In genomic region chr4:155672342-155672741, GRCh38 we compare ENCODE assay signal across 13 cellular contexts. TPM values are rescaled to one million over a fixed set of nuclear protein-coding genes. Genes with fewer than 3 reads are reported as not detected.
A peak's percentile ranks its signal among the peaks of the same experiment; 100 is the strongest.
DNase-seq lines count a peak whose midpoint lies in the region; FAIRE-seq and TF ChIP-seq lines count a peak whose summit lies in the region.
"Had no signal": no experiment of that assay in that cellular context is flagged by ENCODE, and none has a peak within 500 bp of the region (broad histone marks: within the 10 kb centered on the region; RNA-seq: fewer than 3 reads in every experiment).

No MANE protein-coding gene starts in this region.

- no peak for TF ChIP-seq CTCF in LNCaP clone FGC (IDR thresholded peaks at IDR 0.05; ENCODE audit: control insufficient read depth, extremely low read depth, insufficient read depth)
- no peak for TF ChIP-seq CTCF in endodermal cell (conservative IDR thresholded peaks at IDR 0.05)
- TF ChIP-seq CTCF in sigmoid colon (IDR thresholded peaks at IDR 0.05) = no peak
- no peak for TF ChIP-seq CTCF in dorsolateral prefrontal cortex (IDR thresholded peaks at IDR 0.05 in 54 of 56, conservative IDR thresholded peaks at IDR 0.05 in 2 of 56; ENCODE audit: low read depth in 1 of 56, partially characterized antibody in 56 of 56)

- POLR2A ChIA-PET in HEK293T (lab: Yijun Ruan, JAX) = no interaction called here

- no peak overlapping the region for H3K9ac ChIP-seq in endodermal cell (ENCODE audit: extremely low read depth, low read length, poor library complexity, severe bottlenecking)

- H3K4me3 ChIP-seq in LNCaP clone FGC (ENCODE audit: low read depth, low read length) (peak overlapping the region; percentile 25), endodermal cell (ENCODE audit: low read length) (peak overlapping the region; percentile 47), sigmoid colon (peak overlapping the region in 1 of 4 donors; percentile 0), dorsolateral prefrontal cortex (no peak overlapping the region)
- H3K4me3 ChIP-seq: HAP-1 had no signal

- TF ChIP-seq POLR2A in sigmoid colon (IDR thresholded peaks at IDR 0.05) = no peak

- no peaks in the 10 kb centered on the region for H3K9me3 Mint-ChIP-seq in endodermal cell
- H3K9me3 Mint-ChIP-seq: CD4-positive, alpha-beta T cell had no signal

- H3K36me3 ChIP-seq in endodermal cell (ENCODE audit: control insufficient read depth, insufficient read depth, low read length) (no peaks in the 10 kb centered on the region), sigmoid colon (no peaks in the 10 kb centered on the region)
- H3K36me3 ChIP-seq: HAP-1 had no signal

- FAIRE-seq in GM19239 (lab: Jason Lieb, UNC) = no peak

- H3K27me3 ChIP-seq in endodermal cell (ENCODE audit: control insufficient read depth, insufficient read depth, low read length, poor library complexity, severe bottlenecking) (peaks cover 14% of the 10 kb centered on the region), sigmoid colon (no peaks in the 10 kb centered on the region), dorsolateral prefrontal cortex (peaks cover 0 to 10% (median 0%) of the 10 kb centered on the region in 45 donors)

- peaks cover 36% of the 10 kb centered on the region for H3K27me3 Mint-ChIP-seq in endodermal cell (ENCODE audit: insufficient read depth)

- no peak overlapping the region for H3K4me3 Mint-ChIP-seq in endodermal cell
- H3K4me3 Mint-ChIP-seq: B cell; CD4-positive, alpha-beta T cell had no signal

- H3K4me1 ChIP-seq in endodermal cell (ENCODE audit: control insufficient read depth, insufficient read depth, low read length) (peaks cover 4% of the 10 kb centered on the region), sigmoid colon (peaks cover 0 to 68% (median 58%) of the 10 kb centered on the region in 4 donors)

- H3K27ac Mint-ChIP-seq in endodermal cell = no peak overlapping the region
- H3K27ac Mint-ChIP-seq: B cell; CD4-positive, alpha-beta T cell had no signal

- intact Hi-C loops in sigmoid colon (cut with DNase I) = no loop called here
- intact Hi-C loops in dorsolateral prefrontal cortex (cut with DNase I) = no loop called here

- DNase-seq in HEK293T (ENCODE audit: extremely low spot score) (no peak), LNCaP clone FGC (ENCODE audit: low read depth) (no peak), endodermal cell (no peak), sigmoid colon (no peak), dorsolateral prefrontal cortex (no peak), GM19239 (ENCODE audit: insufficient read length, low spot score) (no peak)
- no peak for DNase-seq in activated effector memory CD4-positive, alpha-beta T cell treated with anti-CD3 and anti-CD28 coated beads, Interleukin-2, amount 50 U/mL, for 16 hours
- DNase-seq: CD4-positive, alpha-beta T cell; NCI-H1092; NCI-H510A treated with DMSO at 0.1 percent for 48 hours; NCI-H82 had no signal

- CTCF ChIA-PET in HEK293T (lab: Yijun Ruan, JAX) = no interaction called here

- peaks cover 36% of the 10 kb centered on the region for H3K4me1 Mint-ChIP-seq in endodermal cell

- H3K27ac ChIP-seq in endodermal cell (ENCODE audit: low read depth, low read length) = no peak overlapping the region
- H3K27ac ChIP-seq in sigmoid colon = peak overlapping the region in 3 of 4 donors; percentile 93 to 97 (median 96)
- H3K27ac ChIP-seq in dorsolateral prefrontal cortex = no peak overlapping the region

- no peaks in the 10 kb centered on the region for H3K9me3 ChIP-seq in endodermal cell (ENCODE audit: control insufficient read depth, low read length)
- H3K9me3 ChIP-seq in sigmoid colon = no peaks in the 10 kb centered on the region
- H3K9me3 ChIP-seq: HAP-1 had no signal

- no peak for TF ChIP-seq EP300 in sigmoid colon (IDR thresholded peaks at IDR 0.05)

- H3K36me3 Mint-ChIP-seq in endodermal cell (ENCODE audit: low read depth) = no peaks in the 10 kb centered on the region

- 92 to 100% methylated on average over 2 of the region's 2 CpGs for WGBS in endodermal cell (ENCODE audit: insufficient coverage in 1 of 2, insufficient read length in 1 of 2), 2 experiments
- 47 to 77% methylated on average over 2 of the region's 2 CpGs for WGBS in sigmoid colon, 2 donors

TF ChIP-seq in HEK293T, 16 proteins besides CTCF, POLR2A, EP300 and RAD21:
- no peak for TF ChIP-seq HDGF (IDR thresholded peaks at IDR 0.05; ENCODE audit: borderline replicate concordance)
- no peak for TF ChIP-seq FOXM1 (IDR thresholded peaks at IDR 0.05; ENCODE audit: borderline replicate concordance)
- no peak for TF ChIP-seq ELF4 (IDR thresholded peaks at IDR 0.05)
- TF ChIP-seq CTBP1 (IDR thresholded peaks at IDR 0.05; ENCODE audit: borderline replicate concordance) = 0 out of 2 replicates have a peak, but pooled peaks have one; percentile 13
- TF ChIP-seq FOXA1 (IDR thresholded peaks at IDR 0.05) = no peak
- no peak for TF ChIP-seq SP1 (IDR thresholded peaks at IDR 0.05)
- TF ChIP-seq ZNF384 (IDR thresholded peaks at IDR 0.05) = no peak
- peak; percentile 69 for TF ChIP-seq PKNOX1 (IDR thresholded peaks at IDR 0.05)
- TF ChIP-seq SUZ12 (IDR thresholded peaks at IDR 0.05) = no peak

RNA-seq across cellular contexts. Expression of gene GUCY1A1, which starts 5.7 kb away (rescaled TPM):
- 1 to 10 TPM in 1 of 2 donors, under 1 TPM in 1; 0.58 to 1.1 TPM for total RNA-seq in endodermal cell
- 5.1 TPM for polyA plus RNA-seq in endodermal cell (2013, experiment 1 of 2)
- polyA plus RNA-seq in endodermal cell (2013, experiment 2 of 2) = 4.9 TPM
- total RNA-seq in sigmoid colon = 100 to 1,000 TPM in 3 of 4 donors, 10 to 100 TPM in 1; 87.5 to 254 (median 177) TPM
- polyA plus RNA-seq in sigmoid colon = 1 to 10 TPM; 1.2 to 10.0 (median 3.6) TPM
- total RNA-seq in dorsolateral prefrontal cortex = 10 to 100 TPM; 26.3 to 69.2 (median 43.1) TPM
- total RNA-seq: CD4-positive, alpha-beta T cell had no signal

Comparison
In these comparisons a context has a peak if more than half of its experiments do, and no peak if none do; other contexts are left out.
1. H3K4me3 ChIP-seq: peak in LNCaP clone FGC (single experiment) and endodermal cell (single experiment); none in dorsolateral prefrontal cortex (0 of 59).
2. H3K27ac ChIP-seq: peak in sigmoid colon (3 of 4); none in endodermal cell (single experiment) and dorsolateral prefrontal cortex (0 of 59).
3. RNA of gene GUCY1A1, which starts 5.7 kb away (total RNA-seq): 87.5 to 254 TPM in sigmoid colon and 26.3 to 69.2 TPM in dorsolateral prefrontal cortex; 0.58 to 1.1 TPM in endodermal cell; every median in the first group is over 10 times any median in the second.